In the genomic region with DNA sequence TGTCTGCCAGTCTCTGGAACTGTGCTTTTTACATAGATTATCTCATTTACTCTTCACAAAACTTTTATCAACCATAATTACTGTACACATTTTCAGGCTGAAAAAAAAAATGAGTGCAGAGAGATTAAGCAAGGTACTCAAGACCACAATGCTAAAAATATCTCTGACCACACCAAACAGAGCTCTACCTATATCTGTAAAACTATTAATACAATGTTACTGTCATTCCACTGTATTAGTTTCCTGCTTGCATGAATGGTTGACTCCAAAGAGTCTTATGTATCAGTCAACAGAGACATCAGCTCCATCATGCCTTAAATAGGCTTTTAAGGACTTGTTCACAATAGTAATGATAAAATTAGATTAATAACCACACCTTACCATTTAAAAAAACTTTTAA, we compare ENCODE assay signal across 1 cellular context.
TF ChIP-seq lines count a peak whose summit lies in the region.

No MANE protein-coding gene starts in this region.

TF ChIP-seq in SK-N-SH, 30 proteins besides CTCF, POLR2A, EP300 and RAD21 (continued from another document):
- no peak for TF ChIP-seq YY1 (IDR thresholded peaks at IDR 0.05; ENCODE audit: low read depth)
